26 cellular contexts compared by ENCODE assay signal in the genomic region with DNA sequence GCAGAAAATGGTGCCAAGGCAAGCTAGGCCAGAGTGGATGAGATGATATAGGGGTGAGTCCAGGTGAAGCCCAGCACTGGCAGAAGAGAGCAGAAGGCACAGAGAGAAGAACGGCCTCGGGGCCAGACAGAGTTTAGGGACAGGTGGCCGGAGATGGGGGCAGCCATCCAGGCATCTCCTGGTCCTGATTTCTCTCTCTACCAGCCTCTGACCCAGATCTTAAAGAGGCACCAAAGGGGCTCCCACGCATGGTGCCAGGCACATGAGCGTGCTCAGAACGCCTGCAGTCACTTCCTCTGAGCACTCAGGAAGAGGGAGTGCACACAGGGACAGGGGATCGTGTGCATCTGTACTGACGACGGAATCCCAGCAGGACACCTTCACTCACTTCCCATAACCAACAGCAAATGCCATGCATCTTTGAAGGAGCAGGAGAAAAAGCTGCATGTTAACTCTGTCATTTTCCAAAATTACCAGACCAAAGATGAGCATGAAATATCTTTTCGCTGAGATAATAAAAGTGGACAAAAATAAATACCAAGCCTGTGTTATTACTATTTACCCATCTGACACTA.
"Had no signal": no experiment of that assay in that cellular context is flagged by ENCODE, and none has a peak within 500 bp of the region (broad histone marks: within the 10 kb centered on the region; RNA-seq: fewer than 3 reads in every experiment).

No MANE protein-coding gene starts in this region.

- H3K4me3 ChIP-seq: left lung, lower lobe of right lung, neural progenitor cell, ovary, prostate gland, skin epidermis, suprapubic skin, thoracic aorta, tibial artery, upper lobe of right lung, uterus had no signal

- H3K9ac ChIP-seq: neural progenitor cell had no signal

- H3K4me3 Mint-ChIP-seq: naive thymus-derived CD8-positive, alpha-beta T cell; nephron; neural progenitor cell; stimulated activated effector memory CD8-positive, alpha-beta T cell treated with anti-CD3 and anti-CD28 coated beads, Interleukin-12 subunit alpha, Interleukin-12 subunit beta, amount 100 ng/mL, for 72 hours; stimulated activated naive CD8-positive, alpha-beta T cell treated with anti-CD3 and anti-CD28 coated beads, Interleukin-15, Interleukin-2, amounts not matched to agents 100 ng/mL and 50 ng/mL, for 24 hours had no signal

- H3K27me3 Mint-ChIP-seq: naive thymus-derived CD8-positive, alpha-beta T cell; stimulated activated naive CD8-positive, alpha-beta T cell treated with anti-CD3 and anti-CD28 coated beads, Interleukin-15, Interleukin-2, amounts not matched to agents 100 ng/mL and 50 ng/mL, for 24 hours had no signal

- H3K9me3 Mint-ChIP-seq: stimulated activated effector memory CD8-positive, alpha-beta T cell treated with anti-CD3 and anti-CD28 coated beads, Interleukin-12 subunit alpha, Interleukin-12 subunit beta, amount 100 ng/mL, for 72 hours had no signal

- H3K4me2 ChIP-seq: neural progenitor cell had no signal

- H2AFZ ChIP-seq: neural progenitor cell had no signal

- ATAC-seq: left colon; left lung; lower lobe of right lung; naive thymus-derived CD8-positive, alpha-beta T cell; right cardiac atrium; sciatic nerve; stimulated activated effector memory CD8-positive, alpha-beta T cell treated with anti-CD3 and anti-CD28 coated beads, Interleukin-12 subunit alpha, Interleukin-12 subunit beta, amount 100 ng/mL, for 72 hours; upper lobe of right lung had no signal

- H3K9me3 ChIP-seq: ovary, prostate gland, suprapubic skin, thoracic aorta, upper lobe of right lung, uterus had no signal

- H3K27me3 ChIP-seq: left lung, neural progenitor cell, ovary, suprapubic skin, upper lobe of right lung, uterus had no signal

- H3K36me3 ChIP-seq: left lung, lower lobe of right lung, neural progenitor cell, ovary, prostate gland, suprapubic skin, thoracic aorta, tibial artery, upper lobe of right lung, uterus had no signal

- H3K36me3 Mint-ChIP-seq: stimulated activated effector memory CD8-positive, alpha-beta T cell treated with anti-CD3 and anti-CD28 coated beads, Interleukin-12 subunit alpha, Interleukin-12 subunit beta, amount 100 ng/mL, for 72 hours had no signal

- H3K4me1 ChIP-seq: left lung, lower lobe of right lung, prostate gland, tibial artery, upper lobe of right lung, uterus had no signal

- H3K27ac ChIP-seq: left lung, lower lobe of right lung, neural progenitor cell, ovary, prostate gland, skin epidermis, suprapubic skin, thoracic aorta, tibial artery, upper lobe of right lung, uterus had no signal

- H3K4me1 Mint-ChIP-seq: naive thymus-derived CD8-positive, alpha-beta T cell; stimulated activated effector memory CD8-positive, alpha-beta T cell treated with anti-CD3 and anti-CD28 coated beads, Interleukin-12 subunit alpha, Interleukin-12 subunit beta, amount 100 ng/mL, for 72 hours had no signal

- DNase-seq: hippocampal formation; kidney; left colon; left lung; lower lobe of right lung; mammary epithelial cell; mesenchymal stem cell; naive thymus-derived CD8-positive, alpha-beta T cell; ovary; retina; right cardiac atrium; stimulated activated CD4-positive, alpha-beta T cell treated with anti-CD3 and anti-CD28 coated beads, Interleukin-4, amount 100 ng/mL, for 24 hours; stimulated activated naive CD4-positive, alpha-beta T cell; tibial artery; trophoblast cell; upper lobe of right lung; uterus had no signal

- H3K27ac Mint-ChIP-seq: naive thymus-derived CD8-positive, alpha-beta T cell; nephron; neural progenitor cell; stimulated activated effector memory CD8-positive, alpha-beta T cell treated with anti-CD3 and anti-CD28 coated beads, Interleukin-12 subunit alpha, Interleukin-12 subunit beta, amount 100 ng/mL, for 72 hours; stimulated activated naive CD8-positive, alpha-beta T cell treated with anti-CD3 and anti-CD28 coated beads, Interleukin-15, Interleukin-2, amounts not matched to agents 100 ng/mL and 50 ng/mL, for 24 hours had no signal
